21 cellular contexts compared by ENCODE assay signal in genomic region chrX:16762579-16762978, GRCh38.
"Had no signal": no experiment of that assay in that cellular context is flagged by ENCODE, and none has a peak within 500 bp of the region (broad histone marks: within the 10 kb centered on the region; RNA-seq: fewer than 3 reads in every experiment).

No MANE protein-coding gene starts in this region.

- DNase-seq: IMR-90, Karpas-422, KG1, MG63, NCI-H1092 treated with DMSO at 0.1 percent for 48 hours, NCI-H1436, NCI-H187, NCI-H2029, NCI-H2081 treated with DMSO at 0.1 percent for 48 hours, NCI-H2171, NCI-H226, NCI-H446, NCI-H510A, NCI-H524 treated with DMSO at 0.1 percent for 48 hours, NCI-H69, NCI-H774, RPMI8226, SHP77, SK-N-SH, SW 1271 had no signal

- H3K4me2 ChIP-seq: SK-N-SH had no signal

- H3K9ac ChIP-seq: SK-N-SH had no signal

- H3K27me3 ChIP-seq: MG63 had no signal

- ATAC-seq: HepG2 had no signal

- H3K9me3 ChIP-seq: MG63, SK-N-SH had no signal

- H3K4me3 ChIP-seq: MG63 had no signal
